1 cellular context compared by ENCODE assay signal in genomic region chr15:81330351-81331085, GRCh38.
TF ChIP-seq lines count a peak whose summit lies in the region.

No MANE protein-coding gene starts in this region.

TF ChIP-seq in GM23338, 12 proteins besides CTCF, POLR2A, EP300 and RAD21 (continued from another document):
- TF ChIP-seq ZNF462 (CRISPR knock-in tag; IDR thresholded peaks at IDR 0.05) (no peak), JUNB (IDR thresholded peaks at IDR 0.05; ENCODE audit: unreplicated experiment) (no peak), ZNF114 (CRISPR knock-in tag; IDR thresholded peaks at IDR 0.05) (no peak), STAT1 (IDR thresholded peaks at IDR 0.05; ENCODE audit: unreplicated experiment) (no peak), NANOG (IDR thresholded peaks at IDR 0.05; ENCODE audit: borderline replicate concordance) (no peak), EZH2 (IDR thresholded peaks at IDR 0.05; ENCODE audit: low read depth, unreplicated experiment) (no peak), EZH2phosphoT487 (IDR thresholded peaks at IDR 0.05; ENCODE audit: unreplicated experiment) (no peak), CREB1 (CRISPR knock-in tag; IDR thresholded peaks at IDR 0.05; ENCODE audit: low read depth) (no peak), ZNF331 (CRISPR knock-in tag; IDR thresholded peaks at IDR 0.05; ENCODE audit: low read depth) (no peak), POLR2AphosphoS5 (IDR thresholded peaks at IDR 0.05; ENCODE audit: low read depth) (no peak)
TF ChIP-seq in GM23338: peak in this region for 0.
